28 cellular contexts compared by ENCODE assay signal in the genomic region with DNA sequence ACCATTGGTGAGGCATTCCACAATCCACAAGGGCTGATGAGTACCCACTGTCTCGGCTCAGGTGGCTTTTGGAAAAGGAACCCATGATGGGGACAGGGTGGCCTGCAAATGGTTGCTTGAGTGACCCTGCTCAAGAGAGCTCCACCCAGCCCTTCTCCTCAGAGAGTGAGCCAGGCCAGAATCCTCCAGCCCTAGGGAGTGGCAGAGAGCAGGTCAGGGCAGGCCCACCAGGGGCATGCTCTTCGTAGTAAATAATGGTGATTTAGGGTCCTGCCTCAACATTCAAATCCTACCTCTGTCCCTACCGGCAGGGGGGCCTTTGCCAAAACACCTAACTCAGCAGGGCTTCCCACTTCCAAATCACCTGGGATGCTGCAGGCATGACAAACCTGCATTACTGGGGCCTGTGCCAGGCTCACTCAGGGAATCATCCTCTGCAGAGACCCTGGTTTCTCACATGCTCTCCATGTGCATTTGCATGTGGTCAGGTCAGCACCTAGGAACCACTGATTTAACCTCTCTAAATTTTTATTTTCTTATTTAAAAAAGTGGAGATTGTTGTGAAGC.
"Had no signal": no experiment of that assay in that cellular context is flagged by ENCODE, and none has a peak within 500 bp of the region (broad histone marks: within the 10 kb centered on the region; RNA-seq: fewer than 3 reads in every experiment).

No MANE protein-coding gene starts in this region.

- ATAC-seq: left lung, mucosa of descending colon, pancreas, sciatic nerve, T-cell had no signal

- H3K4me3 Mint-ChIP-seq: activated naive CD4-positive, alpha-beta T cell treated with anti-CD3 and anti-CD28 coated beads for 36 hours; activated naive CD8-positive, alpha-beta T cell treated with anti-CD3 and anti-CD28 coated beads for 36 hours; nephron; stimulated activated naive CD8-positive, alpha-beta T cell treated with anti-CD3 and anti-CD28 coated beads, Interleukin-15, Interleukin-2, amounts not matched to agents 100 ng/mL and 50 ng/mL, for 24 hours; T-cell had no signal

- H3K36me3 Mint-ChIP-seq: activated naive CD8-positive, alpha-beta T cell treated with anti-CD3 and anti-CD28 coated beads for 36 hours; T-cell had no signal

- H3K9me3 Mint-ChIP-seq: activated naive CD4-positive, alpha-beta T cell treated with anti-CD3 and anti-CD28 coated beads for 36 hours; activated naive CD8-positive, alpha-beta T cell treated with anti-CD3 and anti-CD28 coated beads for 36 hours; nephron; stimulated activated naive CD8-positive, alpha-beta T cell treated with anti-CD3 and anti-CD28 coated beads, Interleukin-15, Interleukin-2, amounts not matched to agents 100 ng/mL and 50 ng/mL, for 24 hours; T-cell had no signal

- H3K4me1 ChIP-seq: adrenal gland, pancreas, prostate gland had no signal

- DNase-seq: activated CD4-positive, alpha-beta T cell treated with anti-CD3 and anti-CD28 coated beads for 48 hours; activated CD4-positive, alpha-beta T cell treated with anti-CD3 and anti-CD28 coated beads, Interleukin-2, amount 50 U/mL, for 48 hours; activated CD8-positive, alpha-beta memory T cell treated with anti-CD3 and anti-CD28 coated beads for 24 hours; activated effector memory CD4-positive, alpha-beta T cell treated with Interleukin-2 at 50 U/mL for 16 hours; activated naive CD4-positive, alpha-beta T cell treated with anti-CD3 and anti-CD28 coated beads for 36 hours; activated naive CD8-positive, alpha-beta T cell treated with anti-CD3 and anti-CD28 coated beads for 36 hours; adrenal gland; aorta; brain microvascular endothelial cell; cortex of kidney; esophagus squamous epithelium; left lung; retina; stimulated activated CD4-positive, alpha-beta T cell treated with anti-CD3 and anti-CD28 coated beads, Interleukin-12 subunit alpha, Interleukin-12 subunit beta, amount 100 ng/mL, for 4 hours; stimulated activated CD4-positive, alpha-beta T cell treated with anti-CD3 and anti-CD28 coated beads, Interleukin-4, amount 100 ng/mL, for 1 hour; T-cell; trophoblast cell had no signal

- H3K27ac Mint-ChIP-seq: activated naive CD4-positive, alpha-beta T cell treated with anti-CD3 and anti-CD28 coated beads for 36 hours; activated naive CD8-positive, alpha-beta T cell treated with anti-CD3 and anti-CD28 coated beads for 36 hours; nephron; stimulated activated naive CD8-positive, alpha-beta T cell treated with anti-CD3 and anti-CD28 coated beads, Interleukin-15, Interleukin-2, amounts not matched to agents 100 ng/mL and 50 ng/mL, for 24 hours; T-cell had no signal

- H3K36me3 ChIP-seq: adrenal gland, brain microvascular endothelial cell, esophagus squamous epithelium, left lung, pancreas, prostate gland, thoracic aorta had no signal

- H3K4me3 ChIP-seq: adrenal gland, esophagus squamous epithelium, left lung, lung, mucosa of descending colon, pancreas, prostate gland, skin epidermis, thoracic aorta had no signal

- H3K27ac ChIP-seq: adrenal gland, brain microvascular endothelial cell, esophagus squamous epithelium, left lung, pancreas, prostate gland, skin epidermis, thoracic aorta had no signal

- H3K27me3 ChIP-seq: adrenal gland, left lung, pancreas had no signal

- H3K9me3 ChIP-seq: adrenal gland, esophagus squamous epithelium, left lung, mucosa of descending colon, pancreas, prostate gland, thoracic aorta had no signal

- H3K4me1 Mint-ChIP-seq: activated naive CD8-positive, alpha-beta T cell treated with anti-CD3 and anti-CD28 coated beads for 36 hours; T-cell had no signal

- H3K27me3 Mint-ChIP-seq: activated naive CD8-positive, alpha-beta T cell treated with anti-CD3 and anti-CD28 coated beads for 36 hours; stimulated activated naive CD8-positive, alpha-beta T cell treated with anti-CD3 and anti-CD28 coated beads, Interleukin-15, Interleukin-2, amounts not matched to agents 100 ng/mL and 50 ng/mL, for 24 hours; T-cell had no signal

- FAIRE-seq: frontal cortex, pancreas, urothelium cell line had no signal
